17 cellular contexts compared by ENCODE assay signal in genomic region chr7:26181474-26182227, GRCh38. TPM values are rescaled to one million over a fixed set of nuclear protein-coding genes. Genes with fewer than 3 reads are reported as not detected.
DNase-seq lines count a peak whose midpoint lies in the region; ATAC-seq lines count a peak whose summit lies in the region.
"Had no signal": no experiment of that assay in that cellular context is flagged by ENCODE, and none has a peak within 500 bp of the region (broad histone marks: within the 10 kb centered on the region; RNA-seq: fewer than 3 reads in every experiment).

No MANE protein-coding gene starts in this region.

- intact Hi-C loops in naive thymus-derived CD4-positive, alpha-beta T cell (cut with micrococcal nuclease): no loop called here

- no peaks in the 10 kb centered on the region for H3K27me3 ChIP-seq in HUES48 (ENCODE audit: control insufficient read depth, insufficient read depth, low read length)
- H3K27me3 ChIP-seq in naive thymus-derived CD4-positive, alpha-beta T cell (ENCODE audit: control insufficient read depth in 2 of 2, insufficient read depth in 2 of 2, low read length in 2 of 2): no peaks in the 10 kb centered on the region
- H3K27me3 ChIP-seq: ascending aorta, esophagus squamous epithelium had no signal

- peaks cover 51% of the 10 kb centered on the region for H3K36me3 ChIP-seq in HUES48 (ENCODE audit: control insufficient read depth, insufficient read depth, low read length)
- no peaks in the 10 kb centered on the region for H3K36me3 ChIP-seq in naive thymus-derived CD4-positive, alpha-beta T cell (ENCODE audit: control insufficient read depth in 2 of 3, insufficient read depth in 3 of 3, low read length in 3 of 3)

- H3K27ac ChIP-seq in HUES48 (ENCODE audit: low read depth, low read length): peak overlapping the region; percentile 16
- H3K27ac ChIP-seq in naive thymus-derived CD4-positive, alpha-beta T cell (ENCODE audit: low read depth, low read length): no peak overlapping the region
- H3K27ac ChIP-seq: ascending aorta, esophagus squamous epithelium had no signal

- no peaks in the 10 kb centered on the region for H3K9me3 ChIP-seq in HUES48 (ENCODE audit: control insufficient read depth, insufficient read depth, low read length)
- H3K9me3 ChIP-seq in naive thymus-derived CD4-positive, alpha-beta T cell (ENCODE audit: control insufficient read depth in 2 of 3, low read length in 3 of 3): no peaks in the 10 kb centered on the region
- H3K9me3 ChIP-seq: ascending aorta, esophagus squamous epithelium had no signal

- H3K9me3 Mint-ChIP-seq in T-helper 1 cell treated with Interleukin-12 subunit alpha and Interleukin-12 subunit beta and Interleukin-4 antibody, amounts not matched to agents 30 μg/mL and 1 μg/mL, for 36 hours: no peaks in the 10 kb centered on the region
- no peaks in the 10 kb centered on the region for H3K9me3 Mint-ChIP-seq in activated T-helper 17 cell treated with anti-CD3 and anti-CD28 coated beads, Interleukin-2, amount 50 U/mL, for 72 hours
- peaks cover 0 to 14% (median 0%) of the 10 kb centered on the region in 11 donors for H3K9me3 Mint-ChIP-seq in naive thymus-derived CD4-positive, alpha-beta T cell
- H3K9me3 Mint-ChIP-seq: activated T-cell treated with anti-CD3 and anti-CD28 coated beads, Interleukin-2, amount 50 U/mL, for 4 hours had no signal

- H3K27ac Mint-ChIP-seq in T-helper 1 cell treated with Interleukin-12 subunit alpha and Interleukin-12 subunit beta and Interleukin-4 antibody, amounts not matched to agents 30 μg/mL and 1 μg/mL, for 36 hours: peak overlapping the region; percentile 5
- peak overlapping the region; percentile 87 for H3K27ac Mint-ChIP-seq in activated T-helper 17 cell treated with anti-CD3 and anti-CD28 coated beads, Interleukin-2, amount 50 U/mL, for 72 hours
- peak overlapping the region in 8 of 9 donors; percentile 7 to 83 (median 70) for H3K27ac Mint-ChIP-seq in naive thymus-derived CD4-positive, alpha-beta T cell

- ATAC-seq in activated T-helper 17 cell treated with anti-CD3 and anti-CD28 coated beads, Interleukin-2, amount 50 U/mL, for 72 hours (replicated peaks): no peak
- ATAC-seq in naive thymus-derived CD4-positive, alpha-beta T cell: no peak
- ATAC-seq: activated T-cell treated with anti-CD3 and anti-CD28 coated beads, Interleukin-2, amount 50 U/mL, for 4 hours; PC-3 had no signal

- H3K4me3 Mint-ChIP-seq in T-helper 1 cell treated with Interleukin-12 subunit alpha and Interleukin-12 subunit beta and Interleukin-4 antibody, amounts not matched to agents 30 μg/mL and 1 μg/mL, for 36 hours: no peak overlapping the region
- no peak overlapping the region for H3K4me3 Mint-ChIP-seq in activated T-helper 17 cell treated with anti-CD3 and anti-CD28 coated beads, Interleukin-2, amount 50 U/mL, for 72 hours
- H3K4me3 Mint-ChIP-seq in naive thymus-derived CD4-positive, alpha-beta T cell: no peak overlapping the region
- H3K4me3 Mint-ChIP-seq: activated T-cell treated with anti-CD3 and anti-CD28 coated beads, Interleukin-2, amount 50 U/mL, for 4 hours; CD4-positive, CD25-positive, alpha-beta regulatory T cell had no signal

- H3K4me1 Mint-ChIP-seq in T-helper 1 cell treated with Interleukin-12 subunit alpha and Interleukin-12 subunit beta and Interleukin-4 antibody, amounts not matched to agents 30 μg/mL and 1 μg/mL, for 36 hours (ENCODE audit: low read depth): peaks cover 29% of the 10 kb centered on the region
- H3K4me1 Mint-ChIP-seq in activated T-helper 17 cell treated with anti-CD3 and anti-CD28 coated beads, Interleukin-2, amount 50 U/mL, for 72 hours: peaks cover 30% of the 10 kb centered on the region
- H3K4me1 Mint-ChIP-seq in naive thymus-derived CD4-positive, alpha-beta T cell: peaks cover 26 to 75% (median 65%) of the 10 kb centered on the region in 7 donors

- POLR2A ChIA-PET in naive thymus-derived CD4-positive, alpha-beta T cell (lab: Charles Lee): interaction anchor here (0.8 to 12.5 kb wide), 6 partner anchors 10 to 77 kb away, joined by 3 to 289 read pairs (median 4); partner anchors contain the start of genes CBX3 and HNRNPA2B1

- no peaks in the 10 kb centered on the region for H3K4me1 ChIP-seq in HUES48 (ENCODE audit: control insufficient read depth, insufficient read depth, low read length)
- peaks cover 0 to 4% of the 10 kb centered on the region in 2 donors for H3K4me1 ChIP-seq in naive thymus-derived CD4-positive, alpha-beta T cell (ENCODE audit: control insufficient read depth in 2 of 2, insufficient read depth in 2 of 2, low read length in 2 of 2)

- CTCF ChIA-PET in naive thymus-derived CD4-positive, alpha-beta T cell (lab: Charles Lee): interaction anchor here (0.6 to 2.6 kb wide), 4 partner anchors 15 to 91 kb away, joined by 3 to 8 read pairs (median 5); no protein-coding TSS in a partner anchor

- H3K4me3 ChIP-seq in HUES48 (ENCODE audit: low read depth, low read length): no peak overlapping the region
- no peak overlapping the region for H3K4me3 ChIP-seq in naive thymus-derived CD4-positive, alpha-beta T cell (ENCODE audit: low read length)
- H3K4me3 ChIP-seq: ascending aorta, esophagus squamous epithelium had no signal

- DNase-seq in T-helper 1 cell (no peak), NCI-H69 (lab: John Stamatoyannopoulos, UW) (no peak), NCI-H1092 (lab: John Stamatoyannopoulos, UW) (no peak), GM19238 (ENCODE audit: insufficient read length, low spot score) (no peak)
- DNase-seq in naive thymus-derived CD4-positive, alpha-beta T cell: no peak
- DNase-seq: activated CD4-positive, CD25-positive, alpha-beta regulatory T cell; activated T-cell treated with anti-CD3 and anti-CD28 coated beads, Interleukin-2, amount 50 U/mL, for 4 hours; CD4-positive, CD25-positive, alpha-beta regulatory T cell; dermis blood vessel endothelial cell; esophagus squamous epithelium; NCI-H187; NCI-H510A treated with DMSO at 0.1 percent for 48 hours had no signal

- peaks cover 45% of the 10 kb centered on the region for H3K36me3 Mint-ChIP-seq in T-helper 1 cell treated with Interleukin-12 subunit alpha and Interleukin-12 subunit beta and Interleukin-4 antibody, amounts not matched to agents 30 μg/mL and 1 μg/mL, for 36 hours (ENCODE audit: low read depth)
- H3K36me3 Mint-ChIP-seq in activated T-helper 17 cell treated with anti-CD3 and anti-CD28 coated beads, Interleukin-2, amount 50 U/mL, for 72 hours (ENCODE audit: low read depth): peaks cover 87% of the 10 kb centered on the region
- peaks cover 0 to 31% (median 20%) of the 10 kb centered on the region in 5 donors for H3K36me3 Mint-ChIP-seq in naive thymus-derived CD4-positive, alpha-beta T cell

- no peaks in the 10 kb centered on the region for H3K27me3 Mint-ChIP-seq in T-helper 1 cell treated with Interleukin-12 subunit alpha and Interleukin-12 subunit beta and Interleukin-4 antibody, amounts not matched to agents 30 μg/mL and 1 μg/mL, for 36 hours (ENCODE audit: low read depth)
- H3K27me3 Mint-ChIP-seq in activated T-helper 17 cell treated with anti-CD3 and anti-CD28 coated beads, Interleukin-2, amount 50 U/mL, for 72 hours: no peaks in the 10 kb centered on the region
- H3K27me3 Mint-ChIP-seq in naive thymus-derived CD4-positive, alpha-beta T cell: no peaks in the 10 kb centered on the region
- H3K27me3 Mint-ChIP-seq: CD4-positive, CD25-positive, alpha-beta regulatory T cell had no signal

- no peak overlapping the region for H3K9ac ChIP-seq in HUES48 (ENCODE audit: low read depth, low read length)

RNA-seq across cellular contexts. Expression of gene HNRNPA2B1, which starts 18.9 kb away (rescaled TPM):
- total RNA-seq in activated T-helper 17 cell treated with anti-CD3 and anti-CD28 coated beads, Interleukin-2, amount 50 U/mL, for 72 hours: 100 to 1,000 TPM; 491 to 882 TPM
- 100 to 1,000 TPM; 394 to 702 (median 437) TPM for total RNA-seq in naive thymus-derived CD4-positive, alpha-beta T cell
- polyA plus RNA-seq in naive thymus-derived CD4-positive, alpha-beta T cell: 100 to 1,000 TPM; 612 to 833 TPM

RNA-seq across cellular contexts. Expression of gene CBX3, which starts 19.9 kb away (rescaled TPM):
- 100 to 1,000 TPM; 179 to 242 TPM for total RNA-seq in activated T-helper 17 cell treated with anti-CD3 and anti-CD28 coated beads, Interleukin-2, amount 50 U/mL, for 72 hours
- total RNA-seq in naive thymus-derived CD4-positive, alpha-beta T cell: 100 to 1,000 TPM; 103 to 214 (median 155) TPM
- 100 to 1,000 TPM in 1 of 2 donors, 10 to 100 TPM in 1; 86.9 to 111 TPM for polyA plus RNA-seq in naive thymus-derived CD4-positive, alpha-beta T cell

RNA-seq across cellular contexts. Expression of gene NFE2L3, which starts 29.7 kb away (rescaled TPM):
- total RNA-seq in activated T-helper 17 cell treated with anti-CD3 and anti-CD28 coated beads, Interleukin-2, amount 50 U/mL, for 72 hours: 10 to 100 TPM; 24.1 to 27.6 TPM
- 10 to 100 TPM in 1 of 5 experiments, 1 to 10 TPM in 4; 1.1 to 49.5 (median 4.5) TPM for total RNA-seq in naive thymus-derived CD4-positive, alpha-beta T cell
- 1 to 10 TPM; 2.6 to 4.8 TPM for polyA plus RNA-seq in naive thymus-derived CD4-positive, alpha-beta T cell

Comparison
In these comparisons a context has a peak if more than half of its experiments do, and no peak if none do; other contexts are left out.
1. H3K27ac Mint-ChIP-seq: peak in every context shown above with its lines; median percentile 87 in activated T-helper 17 cell treated with anti-CD3 and anti-CD28 coated beads, Interleukin-2, amount 50 U/mL, for 72 hours; 70 in naive thymus-derived CD4-positive, alpha-beta T cell; 5 in T-helper 1 cell treated with Interleukin-12 subunit alpha and Interleukin-12 subunit beta and Interleukin-4 antibody, amounts not matched to agents 30 μg/mL and 1 μg/mL, for 36 hours.